In genomic region chr4:95877636-95878035, GRCh38 we compare ENCODE assay signal across 35 cellular contexts. TPM values are rescaled to one million over a fixed set of nuclear protein-coding genes. Genes with fewer than 3 reads are reported as not detected.
"Had no signal": no experiment of that assay in that cellular context is flagged by ENCODE, and none has a peak within 500 bp of the region (broad histone marks: within the 10 kb centered on the region; RNA-seq: fewer than 3 reads in every experiment).

No MANE protein-coding gene starts in this region.

- ATAC-seq: heart right ventricle; left colon; left lung; lower lobe of right lung; mucosa of descending colon; naive thymus-derived CD4-positive, alpha-beta T cell; natural killer cell treated with Interleukin-12 subunit alpha and Interleukin-12 subunit beta and Interleukin-15 and Interleukin-18, amount 100 ng/mL, for 72 hours; right lobe of liver; stimulated activated memory B cell treated with anti-CD40 and anti-IgM and Interleukin-4, amounts not matched to agents 10 μg/mL and 1 μg/mL and 100 μg/mL, for 72 hours; stimulated activated naive CD8-positive, alpha-beta T cell treated with anti-CD3 and anti-CD28 coated beads, Interleukin-15, amount 100 ng/mL, for 72 hours had no signal

- FAIRE-seq: kidney, urothelium cell line had no signal

- H3K36me3 Mint-ChIP-seq: naive thymus-derived CD4-positive, alpha-beta T cell; stimulated activated memory B cell treated with anti-CD40 and anti-IgM and Interleukin-4, amounts not matched to agents 10 μg/mL and 1 μg/mL and 100 μg/mL, for 72 hours had no signal

- H3K4me3 Mint-ChIP-seq: naive thymus-derived CD4-positive, alpha-beta T cell; natural killer cell treated with Interleukin-12 subunit alpha and Interleukin-12 subunit beta and Interleukin-15 and Interleukin-18, amount 100 ng/mL, for 72 hours; stimulated activated memory B cell treated with anti-CD40 and anti-IgM and Interleukin-4, amounts not matched to agents 10 μg/mL and 1 μg/mL and 100 μg/mL, for 72 hours; stimulated activated naive CD8-positive, alpha-beta T cell treated with anti-CD3 and anti-CD28 coated beads, Interleukin-15, amount 100 ng/mL, for 72 hours had no signal

- H3K27ac Mint-ChIP-seq: naive thymus-derived CD4-positive, alpha-beta T cell; natural killer cell treated with Interleukin-12 subunit alpha and Interleukin-12 subunit beta and Interleukin-15 and Interleukin-18, amount 100 ng/mL, for 72 hours; progenitor cell of endocrine pancreas; stimulated activated memory B cell treated with anti-CD40 and anti-IgM and Interleukin-4, amounts not matched to agents 10 μg/mL and 1 μg/mL and 100 μg/mL, for 72 hours; stimulated activated naive CD8-positive, alpha-beta T cell treated with anti-CD3 and anti-CD28 coated beads, Interleukin-15, amount 100 ng/mL, for 72 hours had no signal

- H3K27me3 ChIP-seq: heart right ventricle, hepatocyte, left lung, ovary, right atrium auricular region, right lobe of liver, tibial nerve, upper lobe of left lung had no signal

- H3K4me3 ChIP-seq: heart right ventricle, hepatocyte, left lung, lower lobe of right lung, mucosa of descending colon, ovary, right atrium auricular region, right lobe of liver, smooth muscle cell, tibial nerve, upper lobe of left lung had no signal

- H3K4me1 Mint-ChIP-seq: naive thymus-derived CD4-positive, alpha-beta T cell; stimulated activated memory B cell treated with anti-CD40 and anti-IgM and Interleukin-4, amounts not matched to agents 10 μg/mL and 1 μg/mL and 100 μg/mL, for 72 hours; stimulated activated naive CD8-positive, alpha-beta T cell treated with anti-CD3 and anti-CD28 coated beads, Interleukin-15, amount 100 ng/mL, for 72 hours had no signal

- DNase-seq: heart right ventricle; kidney; left colon; left lung; lower lobe of right lung; mesendoderm; midbrain; mucosa of descending colon; naive thymus-derived CD4-positive, alpha-beta T cell; ovary; right lobe of liver; stimulated activated CD4-positive, alpha-beta T cell treated with anti-CD3 and anti-CD28 coated beads, Interleukin-1b, Interleukin-23, amount 100 ng/mL, for 48 hours; stimulated activated CD4-positive, alpha-beta T cell treated with anti-CD3 and anti-CD28 coated beads, Interleukin-2, amount 100 ng/mL, for 48 hours; stimulated activated CD4-positive, alpha-beta T cell treated with anti-CD3 and anti-CD28 coated beads, Interleukin-4, amount 100 ng/mL, for 4 hours; stimulated activated CD8-positive, alpha-beta memory T cell treated with anti-CD3 and anti-CD28 coated beads, Interleukin-4, amount 100 ng/mL, for 48 hours; stimulated activated naive CD4-positive, alpha-beta T cell treated with Interleukin-2 at 50 U/mL for 16 hours; stimulated activated naive CD8-positive, alpha-beta T cell treated with anti-CD3 and anti-CD28 coated beads, Interleukin-15, amount 100 ng/mL, for 72 hours; substantia nigra; upper lobe of left lung had no signal

- H3K36me3 ChIP-seq: heart right ventricle, left lung, lower lobe of right lung, ovary, right atrium auricular region, right lobe of liver, tibial nerve, upper lobe of left lung had no signal

- H3K27ac ChIP-seq: heart right ventricle, hepatocyte, left lung, lower lobe of right lung, ovary, right atrium auricular region, right lobe of liver, tibial nerve, upper lobe of left lung had no signal

- H3K9me3 Mint-ChIP-seq: stimulated activated naive CD8-positive, alpha-beta T cell treated with anti-CD3 and anti-CD28 coated beads, Interleukin-15, amount 100 ng/mL, for 72 hours had no signal

- H3K27me3 Mint-ChIP-seq: naive thymus-derived CD4-positive, alpha-beta T cell; natural killer cell treated with Interleukin-12 subunit alpha and Interleukin-12 subunit beta and Interleukin-15 and Interleukin-18, amount 100 ng/mL, for 72 hours; progenitor cell of endocrine pancreas; stimulated activated memory B cell treated with anti-CD40 and anti-IgM and Interleukin-4, amounts not matched to agents 10 μg/mL and 1 μg/mL and 100 μg/mL, for 72 hours; stimulated activated naive CD8-positive, alpha-beta T cell treated with anti-CD3 and anti-CD28 coated beads, Interleukin-15, amount 100 ng/mL, for 72 hours had no signal

- H3K9me3 ChIP-seq: lower lobe of right lung, mucosa of descending colon, ovary, right lobe of liver, upper lobe of left lung had no signal

- H3K4me1 ChIP-seq: heart right ventricle, left lung, lower lobe of right lung, right atrium auricular region, right lobe of liver, tibial nerve, upper lobe of left lung had no signal

RNA-seq across cellular contexts. Expression of gene PDHA2, which starts 37.7 kb away (rescaled TPM):
- total RNA-seq: heart right ventricle; hepatocyte; kidney; left colon; left lung; liver; lower lobe of right lung; mucosa of descending colon; naive thymus-derived CD4-positive, alpha-beta T cell; natural killer cell treated with Interleukin-12 subunit alpha and Interleukin-12 subunit beta and Interleukin-15 and Interleukin-18, amount 100 ng/mL, for 72 hours; omental fat pad; ovary; progenitor cell of endocrine pancreas; pulmonary artery endothelial cell; renal cortical epithelial cell; right atrium auricular region; right lobe of liver; skeletal muscle tissue; smooth muscle cell; temporal lobe; tibial nerve; upper lobe of left lung had no signal
- polyA plus RNA-seq: heart right ventricle; hepatocyte; liver; naive thymus-derived CD4-positive, alpha-beta T cell; neural cell; ovary; smooth muscle cell; thymus had no signal
